ENCODE assay signal across 9 cellular contexts in genomic region chr20:44990957-44991356, GRCh38.
DNase-seq lines count a peak whose midpoint lies in the region; ATAC-seq and TF ChIP-seq lines count a peak whose summit lies in the region.
"Had no signal": no experiment of that assay in that cellular context is flagged by ENCODE, and none has a peak within 500 bp of the region (broad histone marks: within the 10 kb centered on the region; RNA-seq: fewer than 3 reads in every experiment).

No MANE protein-coding gene starts in this region.

- peak overlapping the region; percentile 43 for H3K4me2 ChIP-seq in OCI-LY1 (ENCODE audit: low read length)

- peaks cover 48 to 67% of the 10 kb centered on the region in 2 donors for H3K4me1 Mint-ChIP-seq in effector memory CD8-positive, alpha-beta T cell (ENCODE audit: low read depth in 2 of 2)

- TF ChIP-seq CTCF in OCI-LY1 (IDR thresholded peaks at IDR 0.05; ENCODE audit: low read length), result no peak

- H3K4me3 ChIP-seq in GM08714 (ENCODE audit: low read length), result peak overlapping the region; percentile 70
- no peak overlapping the region for H3K4me3 ChIP-seq in OCI-LY1 (ENCODE audit: low read depth, low read length, poor library complexity, severe bottlenecking)
- no peak overlapping the region for H3K4me3 ChIP-seq in skin epidermis

- H3K9me3 Mint-ChIP-seq in effector memory CD8-positive, alpha-beta T cell, result no peaks in the 10 kb centered on the region

- no peak for ATAC-seq in effector memory CD8-positive, alpha-beta T cell (replicated peaks)
- ATAC-seq in HG03159 (IDR thresholded peaks at IDR 0.05; ENCODE audit: unreplicated experiment) (no peak), HG02885 (IDR thresholded peaks at IDR 0.05; ENCODE audit: poor library complexity, unreplicated experiment) (no peak)

- no peaks in the 10 kb centered on the region for H3K9me2 ChIP-seq in OCI-LY1 (ENCODE audit: low read depth, low read length)

- peak overlapping the region; percentile 32; the same call in 1 of the 2 replicates for H3K9ac ChIP-seq in OCI-LY1 (ENCODE audit: low read length)

- no peaks in the 10 kb centered on the region for H3K27me3 ChIP-seq in OCI-LY1 (ENCODE audit: insufficient read depth, low read length)

- no peaks in the 10 kb centered on the region for H3K27me3 Mint-ChIP-seq in effector memory CD8-positive, alpha-beta T cell

- peak overlapping the region; percentile 91 to 95 for H3K27ac Mint-ChIP-seq in effector memory CD8-positive, alpha-beta T cell

- DNase-seq in effector memory CD8-positive, alpha-beta T cell, result no peak
- DNase-seq in effector CD4-positive, alpha-beta T cell, result no peak
- DNase-seq in C1 segment of cervical spinal cord (lab: John Stamatoyannopoulos, UW), result no peak
- DNase-seq: cerebellar nuclear complex had no signal

- H3K4me3 Mint-ChIP-seq in effector memory CD8-positive, alpha-beta T cell, result peak overlapping the region; percentile 80 to 86

- peaks cover 44% of the 10 kb centered on the region for H3K4me1 ChIP-seq in OCI-LY1 (ENCODE audit: insufficient read depth, low read length, severe bottlenecking)

- peaks cover 74% of the 10 kb centered on the region for H3K36me3 ChIP-seq in OCI-LY1 (ENCODE audit: insufficient read depth, low read length)

- peaks cover 64% of the 10 kb centered on the region for H3K36me3 Mint-ChIP-seq in effector memory CD8-positive, alpha-beta T cell (ENCODE audit: insufficient read depth)

- no peaks in the 10 kb centered on the region for H4K20me1 ChIP-seq in OCI-LY1 (ENCODE audit: insufficient read depth, low read length)

- no peaks in the 10 kb centered on the region for H3K9me3 ChIP-seq in OCI-LY1 (ENCODE audit: low read length)

- peaks cover 38% of the 10 kb centered on the region for H3K79me2 ChIP-seq in OCI-LY1 (ENCODE audit: insufficient read depth, low read length)

- no peak overlapping the region for H2AFZ ChIP-seq in OCI-LY1 (ENCODE audit: low read length)

- H3K27ac ChIP-seq in OCI-LY1 (ENCODE audit: low read depth, low read length, poor library complexity, severe bottlenecking) (peak overlapping the region; percentile 38), skin epidermis (peak overlapping the region in 18 of 21 experiments; percentile 5 to 75 (median 53))

- H3F3A ChIP-seq in OCI-LY1 (ENCODE audit: insufficient read depth, low read length), result no peaks in the 10 kb centered on the region
